In the genomic region with DNA sequence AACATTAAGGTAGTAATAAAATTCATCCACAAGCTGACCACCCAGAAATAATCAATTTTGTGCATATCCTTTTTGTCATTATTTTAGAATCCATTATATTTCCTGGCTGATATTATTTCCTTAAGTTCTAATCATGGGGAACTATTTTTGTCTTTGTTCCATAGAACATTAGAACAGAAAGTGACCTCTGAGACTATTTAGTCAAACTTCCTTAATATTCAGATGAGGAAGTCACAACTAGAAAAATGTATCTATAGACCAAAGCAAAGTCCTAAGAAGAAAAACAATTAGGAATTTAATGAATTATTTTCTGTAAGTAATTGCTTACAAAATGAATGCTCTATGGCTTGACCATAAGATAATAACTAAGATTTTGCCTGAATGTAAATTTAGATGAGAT, we compare ENCODE assay signal across 22 cellular contexts.
"Had no signal": no experiment of that assay in that cellular context is flagged by ENCODE, and none has a peak within 500 bp of the region (broad histone marks: within the 10 kb centered on the region; RNA-seq: fewer than 3 reads in every experiment).

No MANE protein-coding gene starts in this region.

- H3K4me3 ChIP-seq: colonic mucosa, lung, psoas muscle, right lobe of liver, spleen, testis, tibial nerve had no signal

- H3K36me3 ChIP-seq: colonic mucosa, right lobe of liver, spleen, tibial nerve had no signal

- DNase-seq: colonic mucosa; effector CD4-positive, alpha-beta T cell; endodermal cell; erythroblast; foreskin keratinocyte; hippocampal formation; left colon; left ventricle myocardium superior; mesendoderm; naive B cell; psoas muscle; retina; right lobe of liver; spleen; stimulated activated CD4-positive, alpha-beta T cell treated with anti-CD3 and anti-CD28 coated beads, Interleukin-15, amount 100 ng/mL, for 24 hours; stimulated activated CD4-positive, alpha-beta T cell treated with anti-CD3 and anti-CD28 coated beads, Interleukin-1b, Interleukin-23, amount 100 ng/mL, for 48 hours; stimulated activated CD4-positive, alpha-beta T cell treated with anti-CD3 and anti-CD28 coated beads, Interleukin-4, amount 100 ng/mL, for 24 hours; stimulated activated naive B cell treated with anti-CD40 and anti-IgM and Interleukin-4, amounts not matched to agents 10 μg/mL and 1 μg/mL and 100 μg/mL, for 72 hours; stimulated activated naive CD8-positive, alpha-beta T cell treated with anti-CD3 and anti-CD28 coated beads, Interleukin-15, amount 100 ng/mL, for 72 hours; testis had no signal

- H3K9me3 ChIP-seq: colonic mucosa, psoas muscle, right lobe of liver, testis, tibial nerve had no signal

- H3K4me1 ChIP-seq: colonic mucosa, foreskin keratinocyte, psoas muscle, right lobe of liver, testis, tibial nerve had no signal

- H3K27me3 ChIP-seq: colonic mucosa, foreskin keratinocyte, right lobe of liver, spleen, testis, tibial nerve had no signal

- H3K27ac ChIP-seq: colonic mucosa, foreskin keratinocyte, psoas muscle, right lobe of liver, testis had no signal
